In the genomic region with DNA sequence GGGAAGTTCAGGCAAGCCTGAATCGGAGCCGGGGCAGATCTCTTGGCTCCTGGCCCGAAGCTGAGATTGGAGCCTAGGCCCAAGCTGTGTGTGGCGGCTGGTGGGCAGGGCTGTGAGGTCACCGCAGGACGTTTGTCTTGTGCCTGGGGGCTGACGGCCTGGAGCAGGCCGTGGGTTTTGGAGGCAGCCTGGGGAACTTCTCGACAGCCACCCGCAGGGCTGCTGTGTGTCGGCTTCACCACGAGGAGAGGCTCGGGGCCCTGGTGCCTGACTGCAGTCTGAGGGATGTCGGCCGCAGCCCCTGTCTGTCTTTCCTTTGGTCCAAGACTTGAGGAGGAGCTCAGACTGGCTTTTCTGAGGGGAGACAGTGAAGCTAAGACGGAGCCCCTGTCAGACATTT, we compare ENCODE assay signal across 7 cellular contexts. TPM values are rescaled to one million over a fixed set of nuclear protein-coding genes. Genes with fewer than 3 reads are reported as not detected.
"Had no signal": no experiment of that assay in that cellular context is flagged by ENCODE, and none has a peak within 500 bp of the region (broad histone marks: within the 10 kb centered on the region; RNA-seq: fewer than 3 reads in every experiment).

No MANE protein-coding gene starts in this region.

RNA-seq across cellular contexts. Expression of gene FAM90A1, which starts 5.1 kb away (rescaled TPM):
- total RNA-seq: OCI-LY7, PC-3, Right ventricle myocardium superior, RPMI7951, SJSA1, SK-MEL-5 had no signal
- polyA plus RNA-seq: SK-N-SH had no signal
